8 cellular contexts compared by ENCODE assay signal in genomic region chr4:112706840-112707207, GRCh38.
DNase-seq lines count a peak whose midpoint lies in the region; ATAC-seq and TF ChIP-seq lines count a peak whose summit lies in the region.

No MANE protein-coding gene starts in this region.

- peak in 2 of 8 donors; percentile 4 to 31 for ATAC-seq in heart right ventricle

- no peak overlapping the region for H3K9ac ChIP-seq in OCI-LY1 (ENCODE audit: low read length)

- H3K4me3 ChIP-seq in OCI-LY1 (ENCODE audit: low read depth, low read length, poor library complexity, severe bottlenecking), result peak overlapping the region; percentile 67
- peak overlapping the region; percentile 7 to 70 (median 60) for H3K4me3 ChIP-seq in heart right ventricle
- H3K4me3 ChIP-seq in spleen, result peak overlapping the region in 5 of 8 donors; percentile 45 to 76 (median 52)
- H3K4me3 ChIP-seq in prostate gland, result no peak overlapping the region

- DNase-seq in NCI-H82 (lab: John Stamatoyannopoulos, UW) (peak; percentile 41), NCI-H82 treated with DMSO at 0.1 percent for 48 hours (lab: John Stamatoyannopoulos, UW; ENCODE audit: unreplicated experiment) (no peak), heart right ventricle (no peak), spleen (no peak), RKO (ENCODE audit: low spot score) (no peak), prostate gland (ENCODE audit: low spot score) (no peak), GM19238 (ENCODE audit: insufficient read length, low spot score) (no peak)

- TF ChIP-seq POLR2A in spleen (IDR thresholded peaks at IDR 0.05) (no peak), prostate gland (IDR thresholded peaks at IDR 0.05) (no peak)

- no peaks in the 10 kb centered on the region for H3K79me2 ChIP-seq in OCI-LY1 (ENCODE audit: insufficient read depth, low read length)

- H3K27me3 ChIP-seq in OCI-LY1 (ENCODE audit: insufficient read depth, low read length) (no peaks in the 10 kb centered on the region), heart right ventricle (peaks cover 0 to 66% (median 22%) of the 10 kb centered on the region in 7 donors), spleen (replicated peaks in 1 of 7) (peaks cover 3 to 97% (median 39%) of the 10 kb centered on the region in 7 donors), prostate gland (replicated peaks; ENCODE audit: insufficient read depth) (no peaks in the 10 kb centered on the region)

- H3F3A ChIP-seq in OCI-LY1 (ENCODE audit: insufficient read depth, low read length), result no peaks in the 10 kb centered on the region

- H3K36me3 ChIP-seq in OCI-LY1 (ENCODE audit: insufficient read depth, low read length) (no peaks in the 10 kb centered on the region), heart right ventricle (no peaks in the 10 kb centered on the region), spleen (no peaks in the 10 kb centered on the region), prostate gland (no peaks in the 10 kb centered on the region)

- H3K4me1 ChIP-seq in OCI-LY1 (ENCODE audit: insufficient read depth, low read length, severe bottlenecking) (peaks cover 8% of the 10 kb centered on the region), heart right ventricle (peaks cover 0 to 15% (median 4%) of the 10 kb centered on the region in 9 donors), spleen (peaks cover 3 to 19% (median 18%) of the 10 kb centered on the region in 6 donors), prostate gland (replicated peaks) (no peaks in the 10 kb centered on the region)

- H3K9me2 ChIP-seq in OCI-LY1 (ENCODE audit: low read depth, low read length), result no peaks in the 10 kb centered on the region

- no peaks in the 10 kb centered on the region for H3K9me3 ChIP-seq in OCI-LY1 (ENCODE audit: low read length)
- no peaks in the 10 kb centered on the region for H3K9me3 ChIP-seq in heart right ventricle
- H3K9me3 ChIP-seq in spleen, result no peaks in the 10 kb centered on the region
- no peaks in the 10 kb centered on the region for H3K9me3 ChIP-seq in prostate gland

- no peak overlapping the region for H2AFZ ChIP-seq in OCI-LY1 (ENCODE audit: low read length)

- intact Hi-C loops in heart right ventricle (cut with DNase I) (loop anchor here in 1 of 10 donors (5.0 kb wide), 1 partner anchor 35 kb away; no protein-coding TSS in a partner anchor), spleen (cut with DNase I; ENCODE audit: low total_unique reads) (no loop called here), prostate gland (cut with DNase I) (no loop called here)

- TF ChIP-seq CTCF in OCI-LY1 (IDR thresholded peaks at IDR 0.05; ENCODE audit: low read length) (no peak), heart right ventricle (IDR thresholded peaks at IDR 0.05) (no peak), spleen (IDR thresholded peaks at IDR 0.05 in 8 of 11, conservative IDR thresholded peaks at IDR 0.05 in 3 of 11) (no peak), prostate gland (IDR thresholded peaks at IDR 0.05) (no peak)

- H3K4me2 ChIP-seq in OCI-LY1 (ENCODE audit: low read length), result peak overlapping the region; percentile 70; the same call in 1 of the 2 replicates

- H4K20me1 ChIP-seq in OCI-LY1 (ENCODE audit: insufficient read depth, low read length), result no peaks in the 10 kb centered on the region

- 5 to 6% methylated on average over 4 of the region's 4 CpGs for WGBS in heart right ventricle, 2 donors
- WGBS in spleen, 5 donors, result 7 to 15% (median 9%) methylated on average over 4 of the region's 4 CpGs
- WGBS in prostate gland, result 14% methylated on average over 4 of the region's 4 CpGs

- no peak overlapping the region for H3K27ac ChIP-seq in OCI-LY1 (ENCODE audit: low read depth, low read length, poor library complexity, severe bottlenecking)
- H3K27ac ChIP-seq in heart right ventricle, result peak overlapping the region in 9 of 10 donors; percentile 27 to 83 (median 76)
- no peak overlapping the region for H3K27ac ChIP-seq in spleen
- no peak overlapping the region for H3K27ac ChIP-seq in prostate gland

Comparison
In these comparisons a context has a peak if more than half of its experiments do, and no peak if none do; other contexts are left out.
1. H3K27ac ChIP-seq: peak in heart right ventricle (9 of 10); none in OCI-LY1 (single experiment), spleen (0 of 8) and prostate gland (0 of 2).
2. H3K4me3 ChIP-seq: peak in OCI-LY1 (single experiment), heart right ventricle (10 of 10) and spleen (5 of 8); none in prostate gland (0 of 2).